1 cellular context compared by ENCODE assay signal in the genomic region with DNA sequence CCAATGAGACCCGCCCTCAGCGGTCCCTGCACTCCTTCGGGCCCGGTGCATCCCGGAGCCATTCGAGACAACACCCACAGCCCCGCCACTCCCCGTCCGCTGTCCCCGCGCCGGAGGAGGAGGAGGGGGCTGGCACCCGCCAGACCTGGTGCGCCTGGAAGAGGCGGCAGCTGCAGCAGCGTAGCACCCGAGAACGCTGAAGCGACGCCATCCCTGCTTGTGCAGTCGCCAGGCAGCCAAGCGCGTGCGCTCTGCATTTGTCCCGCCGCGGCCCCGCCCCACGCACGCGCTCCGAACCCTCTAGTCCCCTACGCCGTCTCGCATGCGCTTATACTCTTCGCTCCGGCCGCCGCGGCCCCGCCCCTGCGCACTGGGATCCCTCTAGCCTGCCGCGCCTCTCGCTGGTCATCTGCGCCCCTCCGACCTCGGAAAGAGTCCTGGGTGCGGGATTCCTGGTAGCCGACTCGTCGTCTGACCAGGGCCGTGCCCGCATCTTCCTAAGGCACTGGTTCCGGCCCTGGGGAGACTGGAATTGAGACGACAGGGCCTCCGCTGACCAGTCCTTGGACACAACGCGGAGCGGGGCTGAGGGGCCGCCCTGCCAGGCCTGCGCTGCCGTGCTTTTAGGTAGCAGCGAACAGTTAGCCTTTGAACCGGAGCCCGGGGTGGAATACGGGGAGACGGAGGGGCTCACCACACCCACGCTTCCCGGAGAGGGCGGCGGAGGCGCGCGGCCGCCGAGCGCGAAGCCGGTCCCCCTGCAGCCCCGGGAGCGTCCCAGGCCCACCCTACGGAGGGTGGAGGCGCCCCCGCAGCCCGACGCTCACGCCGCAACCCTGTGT.
TF ChIP-seq lines count a peak whose summit lies in the region.

TSS of gene MRNIP (minus strand) at position 232 of the 842 bp plus-strand sequence. CDS start at position 211, 21 bp downstream.

TF ChIP-seq in HEK293, 187 proteins besides CTCF, POLR2A, EP300 and RAD21 (continued from another document):
- TF ChIP-seq ZNF518A (tag by site-specific recombination; conservative IDR thresholded peaks at IDR 0.05; ENCODE audit: low read depth) (peak; percentile 48; the same call in 1 of the 2 replicates), GLIS2 (tag by site-specific recombination; IDR thresholded peaks at IDR 0.05) (peak; percentile 45), ZSCAN4 (tag by site-specific recombination; IDR thresholded peaks at IDR 0.05) (no peak; the same call in 1 of the 2 replicates), ZBTB7A (tag by site-specific recombination; IDR thresholded peaks at IDR 0.05; ENCODE audit: low read depth) (peak; percentile 14; the same call in 1 of the 2 replicates), ZBTB26 (tag by site-specific recombination; optimal IDR thresholded peaks at IDR 0.05) (peak; percentile 100), YY2 (tag by site-specific recombination; IDR thresholded peaks at IDR 0.05) (peak; percentile 18; the same call in 1 of the 2 replicates), ZNF76 (tag by site-specific recombination; IDR thresholded peaks at IDR 0.05; ENCODE audit: borderline replicate concordance, low read depth) (0 out of 2 replicates have a peak, but pooled peaks have one; percentile 54), ZSCAN30 (tag by site-specific recombination; IDR thresholded peaks at IDR 0.05) (0 out of 2 replicates have a peak, but pooled peaks have one; percentile 7), ZNF248 (tag by site-specific recombination; IDR thresholded peaks at IDR 0.05) (no peak), BCL6B (tag by site-specific recombination; IDR thresholded peaks at IDR 0.05) (no peak), ZBTB17 (tag by site-specific recombination; IDR thresholded peaks at IDR 0.05) (peak; percentile 93), BCL11B (tag by site-specific recombination; IDR thresholded peaks at IDR 0.05; ENCODE audit: low read depth) (peak; percentile 44; the same call in 1 of the 2 replicates), ZNF501 (tag by site-specific recombination; IDR thresholded peaks at IDR 0.05) (peak; percentile 72), ZBTB8A (tag by site-specific recombination; IDR thresholded peaks at IDR 0.05) (peak; percentile 95), ZNF341 (tag by site-specific recombination; IDR thresholded peaks at IDR 0.05; ENCODE audit: low read depth) (no peak), ZNF610 (tag by site-specific recombination; IDR thresholded peaks at IDR 0.05; ENCODE audit: borderline replicate concordance) (peak; percentile 79), TRIM28 (IDR thresholded peaks at IDR 0.05; ENCODE audit: borderline replicate concordance, low read length) (0 out of 2 replicates have a peak, but pooled peaks have one; percentile 50), ZFP37 (tag by site-specific recombination; IDR thresholded peaks at IDR 0.05) (peak; percentile 85), ZIC2 (tag by site-specific recombination; IDR thresholded peaks at IDR 0.05) (peak; percentile 76; the same call in 1 of the 2 replicates), ZNF324 (tag by site-specific recombination; IDR thresholded peaks at IDR 0.05) (peak; percentile 61; the same call in 1 of the 2 replicates), ZNF629 (tag by site-specific recombination; IDR thresholded peaks at IDR 0.05) (peak; percentile 60; the same call in 1 of the 2 replicates), ZBTB21 (tag by site-specific recombination; IDR thresholded peaks at IDR 0.05) (no peak), KLF7 (tag by site-specific recombination; IDR thresholded peaks at IDR 0.05; ENCODE audit: borderline replicate concordance) (peak; percentile 88; the same call in 1 of the 2 replicates), ZNF843 (tag by site-specific recombination; IDR thresholded peaks at IDR 0.05) (peak; percentile 56; the same call in 1 of the 2 replicates), ZNF335 (tag by site-specific recombination; conservative IDR thresholded peaks at IDR 0.05) (peak; percentile 79), ZNF561 (tag by site-specific recombination; IDR thresholded peaks at IDR 0.05; ENCODE audit: borderline replicate concordance) (0 out of 2 replicates have a peak, but pooled peaks have one; percentile 14), ZFP3 (tag by site-specific recombination; IDR thresholded peaks at IDR 0.05; ENCODE audit: low read depth) (no peak), KLF1 (tag by site-specific recombination; IDR thresholded peaks at IDR 0.05) (peak; percentile 74; the same call in 1 of the 2 replicates)
- TF ChIP-seq, protein P1, sequence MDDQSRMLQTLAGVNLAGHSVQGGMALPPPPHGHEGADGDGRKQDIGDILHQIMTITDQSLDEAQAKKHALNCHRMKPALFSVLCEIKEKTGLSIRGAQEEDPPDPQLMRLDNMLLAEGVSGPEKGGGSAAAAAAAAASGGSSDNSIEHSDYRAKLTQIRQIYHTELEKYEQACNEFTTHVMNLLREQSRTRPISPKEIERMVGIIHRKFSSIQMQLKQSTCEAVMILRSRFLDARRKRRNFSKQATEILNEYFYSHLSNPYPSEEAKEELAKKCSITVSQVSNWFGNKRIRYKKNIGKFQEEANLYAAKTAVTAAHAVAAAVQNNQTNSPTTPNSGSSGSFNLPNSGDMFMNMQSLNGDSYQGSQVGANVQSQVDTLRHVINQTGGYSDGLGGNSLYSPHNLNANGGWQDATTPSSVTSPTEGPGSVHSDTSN (CRISPR knock-in tag; IDR thresholded peaks at IDR 0.05): peak; percentile 84; the same call in 1 of the 2 replicates
- TF ChIP-seq, protein P2, sequence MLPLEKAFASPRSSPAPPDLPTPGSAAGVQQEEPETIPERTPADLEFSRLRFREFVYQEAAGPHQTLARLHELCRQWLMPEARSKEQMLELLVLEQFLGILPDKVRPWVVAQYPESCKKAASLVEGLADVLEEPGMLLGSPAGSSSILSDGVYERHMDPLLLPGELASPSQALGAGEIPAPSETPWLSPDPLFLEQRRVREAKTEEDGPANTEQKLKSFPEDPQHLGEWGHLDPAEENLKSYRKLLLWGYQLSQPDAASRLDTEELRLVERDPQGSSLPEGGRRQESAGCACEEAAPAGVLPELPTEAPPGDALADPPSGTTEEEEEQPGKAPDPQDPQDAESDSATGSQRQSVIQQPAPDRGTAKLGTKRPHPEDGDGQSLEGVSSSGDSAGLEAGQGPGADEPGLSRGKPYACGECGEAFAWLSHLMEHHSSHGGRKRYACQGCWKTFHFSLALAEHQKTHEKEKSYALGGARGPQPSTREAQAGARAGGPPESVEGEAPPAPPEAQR (tag by site-specific recombination; IDR thresholded peaks at IDR 0.05): no peak; the same call in 1 of the 2 replicates
- TF ChIP-seq, protein P3, sequence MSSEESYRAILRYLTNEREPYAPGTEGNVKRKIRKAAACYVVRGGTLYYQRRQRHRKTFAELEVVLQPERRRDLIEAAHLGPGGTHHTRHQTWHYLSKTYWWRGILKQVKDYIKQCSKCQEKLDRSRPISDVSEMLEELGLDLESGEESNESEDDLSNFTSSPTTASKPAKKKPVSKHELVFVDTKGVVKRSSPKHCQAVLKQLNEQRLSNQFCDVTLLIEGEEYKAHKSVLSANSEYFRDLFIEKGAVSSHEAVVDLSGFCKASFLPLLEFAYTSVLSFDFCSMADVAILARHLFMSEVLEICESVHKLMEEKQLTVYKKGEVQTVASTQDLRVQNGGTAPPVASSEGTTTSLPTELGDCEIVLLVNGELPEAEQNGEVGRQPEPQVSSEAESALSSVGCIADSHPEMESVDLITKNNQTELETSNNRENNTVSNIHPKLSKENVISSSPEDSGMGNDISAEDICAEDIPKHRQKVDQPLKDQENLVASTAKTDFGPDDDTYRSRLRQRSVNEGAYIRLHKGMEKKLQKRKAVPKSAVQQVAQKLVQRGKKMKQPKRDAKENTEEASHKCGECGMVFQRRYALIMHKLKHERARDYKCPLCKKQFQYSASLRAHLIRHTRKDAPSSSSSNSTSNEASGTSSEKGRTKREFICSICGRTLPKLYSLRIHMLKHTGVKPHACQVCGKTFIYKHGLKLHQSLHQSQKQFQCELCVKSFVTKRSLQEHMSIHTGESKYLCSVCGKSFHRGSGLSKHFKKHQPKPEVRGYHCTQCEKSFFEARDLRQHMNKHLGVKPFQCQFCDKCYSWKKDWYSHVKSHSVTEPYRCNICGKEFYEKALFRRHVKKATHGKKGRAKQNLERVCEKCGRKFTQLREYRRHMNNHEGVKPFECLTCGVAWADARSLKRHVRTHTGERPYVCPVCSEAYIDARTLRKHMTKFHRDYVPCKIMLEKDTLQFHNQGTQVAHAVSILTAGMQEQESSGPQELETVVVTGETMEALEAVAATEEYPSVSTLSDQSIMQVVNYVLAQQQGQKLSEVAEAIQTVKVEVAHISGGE (tag by site-specific recombination; conservative IDR thresholded peaks at IDR 0.05; ENCODE audit: low read depth): no peak; the same call in 1 of the 2 replicates
- TF ChIP-seq, protein P4, sequence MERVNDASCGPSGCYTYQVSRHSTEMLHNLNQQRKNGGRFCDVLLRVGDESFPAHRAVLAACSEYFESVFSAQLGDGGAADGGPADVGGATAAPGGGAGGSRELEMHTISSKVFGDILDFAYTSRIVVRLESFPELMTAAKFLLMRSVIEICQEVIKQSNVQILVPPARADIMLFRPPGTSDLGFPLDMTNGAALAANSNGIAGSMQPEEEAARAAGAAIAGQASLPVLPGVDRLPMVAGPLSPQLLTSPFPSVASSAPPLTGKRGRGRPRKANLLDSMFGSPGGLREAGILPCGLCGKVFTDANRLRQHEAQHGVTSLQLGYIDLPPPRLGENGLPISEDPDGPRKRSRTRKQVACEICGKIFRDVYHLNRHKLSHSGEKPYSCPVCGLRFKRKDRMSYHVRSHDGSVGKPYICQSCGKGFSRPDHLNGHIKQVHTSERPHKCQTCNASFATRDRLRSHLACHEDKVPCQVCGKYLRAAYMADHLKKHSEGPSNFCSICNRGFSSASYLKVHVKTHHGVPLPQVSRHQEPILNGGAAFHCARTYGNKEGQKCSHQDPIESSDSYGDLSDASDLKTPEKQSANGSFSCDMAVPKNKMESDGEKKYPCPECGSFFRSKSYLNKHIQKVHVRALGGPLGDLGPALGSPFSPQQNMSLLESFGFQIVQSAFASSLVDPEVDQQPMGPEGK (tag by site-specific recombination; IDR thresholded peaks at IDR 0.05): peak; percentile 80
- TF ChIP-seq, protein P5, sequence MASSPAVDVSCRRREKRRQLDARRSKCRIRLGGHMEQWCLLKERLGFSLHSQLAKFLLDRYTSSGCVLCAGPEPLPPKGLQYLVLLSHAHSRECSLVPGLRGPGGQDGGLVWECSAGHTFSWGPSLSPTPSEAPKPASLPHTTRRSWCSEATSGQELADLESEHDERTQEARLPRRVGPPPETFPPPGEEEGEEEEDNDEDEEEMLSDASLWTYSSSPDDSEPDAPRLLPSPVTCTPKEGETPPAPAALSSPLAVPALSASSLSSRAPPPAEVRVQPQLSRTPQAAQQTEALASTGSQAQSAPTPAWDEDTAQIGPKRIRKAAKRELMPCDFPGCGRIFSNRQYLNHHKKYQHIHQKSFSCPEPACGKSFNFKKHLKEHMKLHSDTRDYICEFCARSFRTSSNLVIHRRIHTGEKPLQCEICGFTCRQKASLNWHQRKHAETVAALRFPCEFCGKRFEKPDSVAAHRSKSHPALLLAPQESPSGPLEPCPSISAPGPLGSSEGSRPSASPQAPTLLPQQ (tag by site-specific recombination; IDR thresholded peaks at IDR 0.05): peak; percentile 45; the same call in 1 of the 2 replicates
TF ChIP-seq in HEK293: peak in this region for 49.
